In genomic region chr7:79462334-79462733, GRCh38 we compare ENCODE assay signal across 26 cellular contexts. TPM values are rescaled to one million over a fixed set of nuclear protein-coding genes. Genes with fewer than 3 reads are reported as not detected.
"Had no signal": no experiment of that assay in that cellular context is flagged by ENCODE, and none has a peak within 500 bp of the region (broad histone marks: within the 10 kb centered on the region; RNA-seq: fewer than 3 reads in every experiment).

No MANE protein-coding gene starts in this region.

- DNase-seq: activated B cell treated with CpG ODN at 0.5 μM for 24 hours; activated CD4-positive, alpha-beta T cell treated with anti-CD3 and anti-CD28 coated beads, Interleukin-2, amount 50 U/mL, for 1 hour; activated CD8-positive, alpha-beta T cell treated with anti-CD3 and anti-CD28 coated beads for 36 hours; activated T-cell treated with anti-CD3 and anti-CD28 coated beads, Interleukin-2, amount 50 U/mL, for 4 hours; anterior cingulate cortex; cerebellar nuclear complex; colonic mucosa; effector CD8-positive, alpha-beta T cell; heart left ventricle; hypothalamus; immature natural killer cell; kidney; naive B cell; nephron progenitor cell; ovary; stimulated activated CD4-positive, alpha-beta T cell treated with anti-CD3 and anti-CD28 coated beads, Interleukin-4, amount 100 ng/mL, for 24 hours; substantia nigra; uterus had no signal

- H3K9me3 ChIP-seq: colonic mucosa, heart left ventricle, neutrophil, ovary, uterus had no signal

- H3K36me3 ChIP-seq: colonic mucosa, neutrophil, ovary, uterus had no signal

- FAIRE-seq: endometrium, kidney had no signal

- H3K27me3 ChIP-seq: colonic mucosa, heart left ventricle, neutrophil, ovary, uterus had no signal

- ATAC-seq: activated CD8-positive, alpha-beta T cell treated with anti-CD3 and anti-CD28 coated beads for 36 hours; activated naive CD4-positive, alpha-beta T cell treated with anti-CD3 and anti-CD28 coated beads, Interleukin-2, amount 50 U/mL, for 72 hours; activated T-cell treated with anti-CD3 and anti-CD28 coated beads, Interleukin-2, amount 50 U/mL, for 4 hours; activated T-helper 17 cell treated with anti-CD3 and anti-CD28 coated beads, Interleukin-2, amount 50 U/mL, for 72 hours; esophagus mucosa; sciatic nerve; stimulated activated effector memory CD8-positive, alpha-beta T cell treated with anti-CD3 and anti-CD28 coated beads, Interleukin-12 subunit alpha, Interleukin-12 subunit beta, amount 100 ng/mL, for 72 hours had no signal

- H3K4me1 ChIP-seq: colonic mucosa, uterus had no signal

- H3K27ac ChIP-seq: colonic mucosa, heart left ventricle, neutrophil, ovary, skin epidermis, uterus had no signal

- H3K4me3 ChIP-seq: colonic mucosa, heart left ventricle, ovary, skin epidermis, uterus had no signal

RNA-seq across cellular contexts. Expression of gene MAGI2, which starts 8.9 kb away (rescaled TPM):
- polyA plus RNA-seq: immature natural killer cell had no signal
